In the genomic region with DNA sequence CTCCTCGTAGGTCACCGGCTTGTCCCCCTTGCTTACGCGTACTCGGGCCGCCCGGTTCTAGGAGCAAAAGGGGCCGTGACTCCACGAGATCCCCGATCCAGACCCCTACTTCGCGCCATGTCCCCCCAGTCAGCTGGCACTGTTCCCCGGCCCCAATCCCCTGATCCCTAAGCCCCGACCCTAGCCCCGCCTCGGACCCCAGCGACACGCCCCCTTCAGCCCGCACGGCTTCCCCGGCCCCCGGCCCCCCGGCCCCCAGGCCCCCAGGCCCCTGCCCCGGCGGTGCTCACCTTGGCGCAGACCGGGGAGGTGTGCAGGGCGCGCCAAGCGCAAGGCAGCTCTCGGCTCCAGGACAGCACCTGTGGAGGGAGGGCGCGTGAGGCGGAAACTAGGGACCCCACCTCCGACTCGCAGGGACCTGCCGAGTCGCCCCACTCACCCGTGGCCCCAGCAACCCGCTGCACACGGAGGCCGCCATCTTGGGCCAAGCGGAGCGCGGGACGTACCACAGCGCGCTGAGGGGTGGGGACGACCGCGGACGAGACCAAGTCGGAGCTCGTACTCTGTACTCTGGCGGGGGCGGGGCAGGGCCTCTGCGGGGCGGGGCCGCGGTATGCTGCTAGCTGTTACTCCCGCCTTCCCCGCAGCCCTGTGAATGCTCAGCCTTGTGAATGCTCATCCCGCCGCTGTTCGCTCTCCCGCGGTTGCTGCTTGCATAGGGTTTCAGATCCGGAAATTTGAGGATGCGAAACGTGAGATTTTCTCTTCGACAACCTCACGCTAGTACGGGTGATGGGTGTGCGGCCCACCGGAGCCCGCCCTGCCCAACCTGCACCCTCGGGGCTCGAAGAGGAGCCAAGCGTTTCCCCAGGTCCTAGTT, we compare ENCODE assay signal across 2 cellular contexts.
A peak's percentile ranks its signal among the peaks of the same experiment; 100 is the strongest.
TF ChIP-seq lines count a peak whose summit lies in the region.

TSS of gene MRPS24 (minus strand) at position 500 of the 880 bp plus-strand sequence. CDS start at position 478, 22 bp downstream.

TF ChIP-seq in IMR-90, 13 proteins besides CTCF, POLR2A, EP300 and RAD21:
- TF ChIP-seq NFE2L2 (IDR thresholded peaks at IDR 0.05; ENCODE audit: low read depth, low read length) = no peak
- no peak for TF ChIP-seq MAFK (IDR thresholded peaks at IDR 0.05; ENCODE audit: low read depth, low read length)
- TF ChIP-seq, protein P1, sequence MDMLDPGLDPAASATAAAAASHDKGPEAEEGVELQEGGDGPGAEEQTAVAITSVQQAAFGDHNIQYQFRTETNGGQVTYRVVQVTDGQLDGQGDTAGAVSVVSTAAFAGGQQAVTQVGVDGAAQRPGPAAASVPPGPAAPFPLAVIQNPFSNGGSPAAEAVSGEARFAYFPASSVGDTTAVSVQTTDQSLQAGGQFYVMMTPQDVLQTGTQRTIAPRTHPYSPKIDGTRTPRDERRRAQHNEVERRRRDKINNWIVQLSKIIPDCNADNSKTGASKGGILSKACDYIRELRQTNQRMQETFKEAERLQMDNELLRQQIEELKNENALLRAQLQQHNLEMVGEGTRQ (IDR thresholded peaks at IDR 0.05; ENCODE audit: low read depth, low read length) = no peak
- no peak for TF ChIP-seq CEBPB (IDR thresholded peaks at IDR 0.05; ENCODE audit: low read depth, low read length)
- TF ChIP-seq RFX5 (IDR thresholded peaks at IDR 0.05; ENCODE audit: low read depth, low read length) = no peak
- TF ChIP-seq BHLHE40 (IDR thresholded peaks at IDR 0.05; ENCODE audit: low read depth, low read length) = peak; percentile 98
- no peak; the same call in 1 of the 2 replicates for TF ChIP-seq CHD1 (IDR thresholded peaks at IDR 0.05; ENCODE audit: low read depth, low read length)
- TF ChIP-seq FOS (IDR thresholded peaks at IDR 0.05; ENCODE audit: low read depth, low read length) = no peak
- TF ChIP-seq MAZ (IDR thresholded peaks at IDR 0.05; ENCODE audit: borderline replicate concordance, low read depth, low read length) = peak; percentile 89; the same call in 1 of the 2 replicates
- TF ChIP-seq MXI1 (IDR thresholded peaks at IDR 0.05; ENCODE audit: borderline replicate concordance, low read depth, low read length) = peak; percentile 79
- TF ChIP-seq RCOR1 (IDR thresholded peaks at IDR 0.05; ENCODE audit: insufficient replicate concordance, low read length) = no peak
- TF ChIP-seq, protein P2, sequence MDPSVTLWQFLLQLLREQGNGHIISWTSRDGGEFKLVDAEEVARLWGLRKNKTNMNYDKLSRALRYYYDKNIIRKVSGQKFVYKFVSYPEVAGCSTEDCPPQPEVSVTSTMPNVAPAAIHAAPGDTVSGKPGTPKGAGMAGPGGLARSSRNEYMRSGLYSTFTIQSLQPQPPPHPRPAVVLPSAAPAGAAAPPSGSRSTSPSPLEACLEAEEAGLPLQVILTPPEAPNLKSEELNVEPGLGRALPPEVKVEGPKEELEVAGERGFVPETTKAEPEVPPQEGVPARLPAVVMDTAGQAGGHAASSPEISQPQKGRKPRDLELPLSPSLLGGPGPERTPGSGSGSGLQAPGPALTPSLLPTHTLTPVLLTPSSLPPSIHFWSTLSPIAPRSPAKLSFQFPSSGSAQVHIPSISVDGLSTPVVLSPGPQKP (IDR thresholded peaks at IDR 0.05; ENCODE audit: borderline replicate concordance, low read depth, low read length) = no peak
- TF ChIP-seq SMC3 (IDR thresholded peaks at IDR 0.05; ENCODE audit: low read depth, low read length) = no peak
TF ChIP-seq in IMR-90: peak in this region for 3.

TF ChIP-seq in endothelial cell of umbilical vein, 7 proteins besides CTCF, POLR2A, EP300 and RAD21:
- TF ChIP-seq MYC (IDR thresholded peaks at IDR 0.05; ENCODE audit: low read depth, low read length) (no peak), POLR2AphosphoS5 (IDR thresholded peaks at IDR 0.05; ENCODE audit: insufficient read depth, low read depth, low read length) (peak; percentile 97)
